Comparison of ENCODE assay signal across 8 cellular contexts in genomic region chr10:102241444-102242117, GRCh38. TPM values are rescaled to one million over a fixed set of nuclear protein-coding genes. Genes with fewer than 3 reads are reported as not detected.
DNase-seq lines count a peak whose midpoint lies in the region; ATAC-seq, FAIRE-seq and TF ChIP-seq lines count a peak whose summit lies in the region.

PITX3 (minus strand) TSS chr10:102241512; CDS start chr10:102232080, 9,432 bp downstream.

- intact Hi-C loops in spleen (cut with DNase I; ENCODE audit: low total_unique reads) = no loop called here

- no peak within 1 kb of the TSS for H3K27ac ChIP-seq in caudate nucleus (ENCODE audit: low read depth, low read length)
- H3K27ac ChIP-seq in spleen = no peak within 1 kb of the TSS

- H3K27me3 ChIP-seq in spleen (replicated peaks in 1 of 7) = peaks cover 0 to 43% (median 18%) of the 10 kb centered on the region in 7 donors

- peak; percentile 54 for FAIRE-seq in G401.6 (lab: Jason Lieb, UNC)

- H3K4me3 ChIP-seq in spleen = peak within 1 kb of the TSS; percentile 46 to 77 (median 52)

- no peaks in the 10 kb centered on the region for H3K9me3 ChIP-seq in spleen

- no peak for ATAC-seq in GM18870 (IDR thresholded peaks at IDR 0.05; ENCODE audit: unreplicated experiment)

- H3K36me3 ChIP-seq in spleen = no peaks in the 10 kb centered on the region

- H3K4me1 ChIP-seq in spleen = peaks cover 19 to 48% (median 38%) of the 10 kb centered on the region in 6 donors

- DNase-seq in HCEC 1CT (peak; percentile 89), NCI-H1436 (lab: John Stamatoyannopoulos, UW) (peak; percentile 82), caudate nucleus (lab: John Stamatoyannopoulos, UW) (peak in 51 of 61 donors; percentile 4 to 80 (median 36)), islet precursor cell (peak; percentile 97), spleen (peak; percentile 93)
- peak; percentile 75 for DNase-seq in activated CD4-positive, CD25-positive, alpha-beta regulatory T cell treated with anti-CD3 and anti-CD28 coated beads, Interleukin-2, amount 50 U/mL, for 16 hours (ENCODE audit: low read depth, low spot score)

- WGBS in spleen, 5 donors = 1 to 2% (median 1%) methylated on average over 25 to 57 of the region's 57 CpGs

- no peak for TF ChIP-seq POLR2A in spleen (IDR thresholded peaks at IDR 0.05)

- TF ChIP-seq CTCF in spleen (IDR thresholded peaks at IDR 0.05 in 8 of 11, conservative IDR thresholded peaks at IDR 0.05 in 3 of 11) = peak in 1 of 11 experiments; percentile 31

RNA-seq across cellular contexts. Expression of gene PITX3, which starts in this region (rescaled TPM):
- total RNA-seq in spleen = not detected
- not detected for polyA plus RNA-seq in spleen

Comparison
In these comparisons a context has a peak if more than half of its experiments do, and no peak if none do; other contexts are left out.
1. Peak in DNase-seq and H3K4me3 ChIP-seq in spleen; RNA of the gene not detected or under 1 TPM.
2. DNase-seq: peak in every context shown above with its lines; median percentile 97 in islet precursor cell; 93 in spleen; 89 in HCEC 1CT; 82 in NCI-H1436; 75 in activated CD4-positive, CD25-positive, alpha-beta regulatory T cell treated with anti-CD3 and anti-CD28 coated beads, Interleukin-2, amount 50 U/mL, for 16 hours; 36 in caudate nucleus.